ENCODE assay signal across 1 cellular context in genomic region chr3:181896605-181897004, GRCh38.
TF ChIP-seq lines count a peak whose summit lies in the region.

No MANE protein-coding gene starts in this region.

TF ChIP-seq in GM23338, 12 proteins besides CTCF, POLR2A, EP300 and RAD21:
- TF ChIP-seq ZNF462 (CRISPR knock-in tag; IDR thresholded peaks at IDR 0.05) (no peak), ETS1 (IDR thresholded peaks at IDR 0.05) (no peak), REST (IDR thresholded peaks at IDR 0.05; ENCODE audit: unreplicated experiment) (no peak)
